Comparison of ENCODE assay signal across 8 cellular contexts in the genomic region with DNA sequence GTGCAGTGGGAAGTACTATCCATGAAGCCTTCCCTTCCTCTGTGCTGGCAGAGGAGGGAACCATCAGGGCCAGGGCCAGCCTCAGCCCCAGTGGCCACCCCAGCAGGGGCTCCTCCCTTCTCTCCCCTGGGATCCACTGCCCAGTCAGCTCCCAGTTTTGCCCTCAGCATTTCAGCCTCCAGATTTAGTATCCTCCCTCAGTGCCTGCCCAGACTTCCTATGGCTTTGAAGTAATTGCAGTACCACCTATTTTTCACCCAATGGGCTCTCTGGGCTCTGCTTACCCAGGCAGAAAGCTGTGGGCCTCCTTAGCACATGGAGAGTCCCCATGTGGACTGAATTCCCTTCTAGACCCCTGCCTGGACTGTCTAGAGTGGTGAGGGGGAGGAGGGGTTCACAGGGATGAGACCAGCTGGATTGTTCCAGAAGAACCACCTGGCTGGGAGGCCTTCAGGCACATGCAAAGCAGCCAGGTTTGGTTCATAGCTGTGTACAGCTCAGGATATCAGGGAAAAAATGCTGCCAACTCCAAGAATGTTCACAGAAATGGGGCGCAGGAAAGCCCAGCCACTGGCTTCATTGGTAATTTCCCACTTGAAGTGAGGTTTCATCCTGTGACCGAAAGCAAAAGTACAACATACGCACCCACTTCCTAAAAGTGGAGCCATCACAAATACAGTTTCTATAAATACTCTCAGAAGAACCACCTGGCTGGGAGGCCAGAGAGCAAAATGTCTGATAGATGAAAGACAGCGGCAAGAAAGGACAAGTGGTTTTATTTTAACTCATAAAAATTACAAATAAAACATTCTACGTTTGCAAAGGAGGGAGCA. TPM values are rescaled to one million over a fixed set of nuclear protein-coding genes. Genes with fewer than 3 reads are reported as not detected.
DNase-seq lines count a peak whose midpoint lies in the region; ATAC-seq and TF ChIP-seq lines count a peak whose summit lies in the region.

No MANE protein-coding gene starts in this region.

- H3K4me1 ChIP-seq in HEK293 (ENCODE audit: control insufficient read depth, insufficient read depth, low read length), result no peaks in the 10 kb centered on the region
- H3K4me1 ChIP-seq in uterus, result no peaks in the 10 kb centered on the region

- POLR2A ChIA-PET in HEK293 (lab: Yijun Ruan, JAX) (no interaction called here), HEK293T (lab: Yijun Ruan, JAX) (no interaction called here)

- DNase-seq in NOMO-1 treated with DMSO at 0.1 percent for 48 hours (lab: John Stamatoyannopoulos, UW; ENCODE audit: unreplicated experiment) (peak; percentile 71), left ventricle myocardium superior (no peak), uterus (no peak), nucleus accumbens (lab: John Stamatoyannopoulos, UW) (no peak), SW480 (ENCODE audit: low spot score) (no peak), HEK293T (ENCODE audit: extremely low spot score) (no peak)

- no peak for TF ChIP-seq POLR2A in uterus (IDR thresholded peaks at IDR 0.05)

- H3K36me3 ChIP-seq in HEK293 (ENCODE audit: control insufficient read depth in 2 of 2, insufficient read depth in 1 of 2, low read length in 2 of 2) (no peaks in the 10 kb centered on the region), uterus (no peaks in the 10 kb centered on the region)

- H3K27ac ChIP-seq in HEK293 (ENCODE audit: extremely low read depth, low read depth, low read length) (no peak overlapping the region), uterus (peak overlapping the region; percentile 17 to 53)

- H3K9me3 ChIP-seq in HEK293 (ENCODE audit: control insufficient read depth, insufficient read depth, low read depth, low read length), result no peaks in the 10 kb centered on the region
- H3K9me3 ChIP-seq in uterus, result no peaks in the 10 kb centered on the region

- peak; percentile 57 for ATAC-seq in GM18520 (IDR thresholded peaks at IDR 0.05; ENCODE audit: unreplicated experiment)
- peak; percentile 56 for ATAC-seq in left ventricle myocardium superior

- TF ChIP-seq CTCF in HEK293 (tag by site-specific recombination; IDR thresholded peaks at IDR 0.05) (no peak), uterus (IDR thresholded peaks at IDR 0.05) (no peak)

- CTCF ChIA-PET in HEK293 (lab: Yijun Ruan, JAX) (no interaction called here), HEK293T (lab: Yijun Ruan, JAX) (no interaction called here)

- no peaks in the 10 kb centered on the region for H3K27me3 ChIP-seq in uterus

- H3K4me3 ChIP-seq in HEK293 (ENCODE audit: low read depth, low read length), result no peak overlapping the region
- H3K4me3 ChIP-seq in uterus, result no peak overlapping the region

- intact Hi-C loops in left ventricle myocardium superior (cut with micrococcal nuclease), result no loop called here
- intact Hi-C loops in uterus (cut with DNase I; ENCODE audit: low total_unique reads), result no loop called here

TF ChIP-seq in HEK293, 187 proteins besides CTCF, POLR2A, EP300 and RAD21:
- peak; percentile 64 for TF ChIP-seq ZIC2 (tag by site-specific recombination; IDR thresholded peaks at IDR 0.05)
- TF ChIP-seq ZNF791 (tag by site-specific recombination; IDR thresholded peaks at IDR 0.05), result no peak

TF ChIP-seq in HEK293T, 16 proteins besides CTCF, POLR2A, EP300 and RAD21:
- TF ChIP-seq CTBP1 (IDR thresholded peaks at IDR 0.05; ENCODE audit: borderline replicate concordance) (no peak), NFRKB (IDR thresholded peaks at IDR 0.05) (no peak), FOXA1 (IDR thresholded peaks at IDR 0.05) (no peak)

RNA-seq across cellular contexts. Expression of gene HERPUD1, which starts 15.2 kb away (rescaled TPM):
- total RNA-seq in left ventricle myocardium superior (129 TPM), uterus (100 to 1,000 TPM in 3 of 4 donors, 10 to 100 TPM in 1; 51.5 to 136 (median 112) TPM)

RNA-seq across cellular contexts. Expression of gene CETP, which starts 45.0 kb away (rescaled TPM):
- total RNA-seq in left ventricle myocardium superior (0.37 TPM), uterus (1 to 10 TPM in 1 of 4 donors, under 1 TPM in 1, not detected in 2; 0.58 to 2.8 TPM)

RNA-seq across cellular contexts. Expression of gene SLC12A3, which starts 51.8 kb away (rescaled TPM):
- total RNA-seq in left ventricle myocardium superior, result not detected
- total RNA-seq in uterus, result under 1 TPM in 1 of 4 donors, not detected in 3; 0.14 TPM
